In genomic region chr2:46116616-46117015, GRCh38 we compare ENCODE assay signal across 24 cellular contexts.
DNase-seq lines count a peak whose midpoint lies in the region; FAIRE-seq and TF ChIP-seq lines count a peak whose summit lies in the region.
"Had no signal": no experiment of that assay in that cellular context is flagged by ENCODE, and none has a peak within 500 bp of the region (broad histone marks: within the 10 kb centered on the region; RNA-seq: fewer than 3 reads in every experiment).

No MANE protein-coding gene starts in this region.

- H2BK5ac ChIP-seq in neuronal stem cell (ENCODE audit: low read length), result no peak overlapping the region

- H3K4me1 Mint-ChIP-seq in HFFc6 (ENCODE audit: low read depth), result peaks cover 49% of the 10 kb centered on the region
- H3K4me1 Mint-ChIP-seq in activated naive CD8-positive, alpha-beta T cell treated with anti-CD3 and anti-CD28 coated beads for 36 hours, result peaks cover 3% of the 10 kb centered on the region
- H3K4me1 Mint-ChIP-seq: activated B cell treated with CpG ODN at 0.5 μM for 24 hours; CD8-positive, alpha-beta memory T cell had no signal

- no peak for TF ChIP-seq POLR2A in H54 (IDR thresholded peaks at IDR 0.05; ENCODE audit: low read depth, low read length)

- no peaks in the 10 kb centered on the region for H3K79me1 ChIP-seq in neuronal stem cell (ENCODE audit: low read depth, low read length)

- H3K9me3 ChIP-seq in neuronal stem cell (replicated peaks in 1 of 2; ENCODE audit: control insufficient read depth in 2 of 2, insufficient read depth in 1 of 2, low read depth in 1 of 2, low read length in 2 of 2), result peaks cover 0 to 4% of the 10 kb centered on the region in 2 donors

- H4K8ac ChIP-seq in neuronal stem cell (ENCODE audit: low read depth, low read length), result no peak overlapping the region

- H2AFZ ChIP-seq in ACC112 (ENCODE audit: low read length, unreplicated experiment) (peak overlapping the region; percentile 15), neuronal stem cell (ENCODE audit: low read length) (no peak overlapping the region)

- no peaks in the 10 kb centered on the region for H3K9me3 Mint-ChIP-seq in HFFc6
- peaks cover 1% of the 10 kb centered on the region for H3K9me3 Mint-ChIP-seq in activated naive CD8-positive, alpha-beta T cell treated with anti-CD3 and anti-CD28 coated beads for 36 hours
- H3K9me3 Mint-ChIP-seq: activated naive CD4-positive, alpha-beta T cell treated with anti-CD3 and anti-CD28 coated beads, Interleukin-2, amount 50 U/mL, for 72 hours; activated T-cell treated with anti-CD3 and anti-CD28 coated beads, Interleukin-2, amount 50 U/mL, for 72 hours; central memory CD8-positive, alpha-beta T cell; stimulated activated naive B cell treated with anti-CD40 and anti-IgM and Interleukin-4, amounts not matched to agents 10 μg/mL and 1 μg/mL and 100 μg/mL, for 72 hours had no signal

- H2AK5ac ChIP-seq in neuronal stem cell (ENCODE audit: low read depth, low read length), result no peak overlapping the region

- H3K27ac Mint-ChIP-seq in HFFc6, result peak overlapping the region; percentile 24; the same call in 1 of the 2 replicates
- no peak overlapping the region for H3K27ac Mint-ChIP-seq in activated naive CD8-positive, alpha-beta T cell treated with anti-CD3 and anti-CD28 coated beads for 36 hours
- H3K27ac Mint-ChIP-seq: activated B cell treated with CpG ODN at 0.5 μM for 24 hours; CD8-positive, alpha-beta memory T cell; nephron progenitor cell; stimulated activated naive B cell treated with anti-CD40 and anti-IgM and Interleukin-4, amounts not matched to agents 10 μg/mL and 1 μg/mL and 100 μg/mL, for 72 hours had no signal

- H4K91ac ChIP-seq in neuronal stem cell (ENCODE audit: low read depth, low read length, poor library complexity), result no peak overlapping the region

- TF ChIP-seq CTCF in HFFc6 (IDR thresholded peaks at IDR 0.05) (no peak), choroid plexus epithelial cell (conservative IDR thresholded peaks at IDR 0.05; ENCODE audit: low read depth, low read length) (no peak)

- no peak for DNase-seq in HFFc6
- DNase-seq in choroid plexus epithelial cell (ENCODE audit: low read depth), result peak; percentile 70
- peak; percentile 48 for DNase-seq in myocyte (ENCODE audit: low read depth)
- no peak for DNase-seq in activated naive CD8-positive, alpha-beta T cell treated with anti-CD3 and anti-CD28 coated beads for 36 hours
- no peak for DNase-seq in HPDE6-E6E7 (ENCODE audit: extremely low spot score)
- no peak for DNase-seq in neuronal stem cell (ENCODE audit: low spot score)
- DNase-seq in H54 (ENCODE audit: insufficient read length, low spot score), result no peak
- DNase-seq: activated B cell treated with CpG ODN at 0.5 μM for 24 hours; activated T-cell treated with anti-CD3 and anti-CD28 coated beads, Interleukin-2, amount 50 U/mL, for 72 hours; CD8-positive, alpha-beta memory T cell; DND-41; NCI-H187 treated with DMSO at 0.1 percent for 48 hours; NCI-H510A; nephron progenitor cell; SHP77 treated with DMSO at 0.1 percent for 48 hours; stimulated activated CD4-positive, alpha-beta T cell treated with anti-CD3 and anti-CD28 coated beads, Interleukin-15, amount 100 ng/mL, for 24 hours; stimulated activated naive B cell treated with anti-CD40 and anti-IgM and Interleukin-4, amounts not matched to agents 10 μg/mL and 1 μg/mL and 100 μg/mL, for 72 hours; T-helper 2 cell had no signal

- H3K4me3 ChIP-seq in ACC112 (ENCODE audit: low read depth, low read length), result no peak overlapping the region
- no peak overlapping the region for H3K4me3 ChIP-seq in choroid plexus epithelial cell (ENCODE audit: low read depth, low read length)
- no peak overlapping the region for H3K4me3 ChIP-seq in neuronal stem cell (ENCODE audit: low read length in 2 of 2)

- H3K27me3 Mint-ChIP-seq in HFFc6 (ENCODE audit: insufficient read depth), result no peaks in the 10 kb centered on the region
- no peaks in the 10 kb centered on the region for H3K27me3 Mint-ChIP-seq in activated naive CD8-positive, alpha-beta T cell treated with anti-CD3 and anti-CD28 coated beads for 36 hours
- H3K27me3 Mint-ChIP-seq: activated B cell treated with CpG ODN at 0.5 μM for 24 hours; CD8-positive, alpha-beta memory T cell; central memory CD8-positive, alpha-beta T cell; stimulated activated naive B cell treated with anti-CD40 and anti-IgM and Interleukin-4, amounts not matched to agents 10 μg/mL and 1 μg/mL and 100 μg/mL, for 72 hours had no signal

- H3K14ac ChIP-seq in neuronal stem cell (ENCODE audit: low read length), result no peak overlapping the region

- no peak overlapping the region for H3K4me3 Mint-ChIP-seq in HFFc6
- H3K4me3 Mint-ChIP-seq in activated naive CD8-positive, alpha-beta T cell treated with anti-CD3 and anti-CD28 coated beads for 36 hours, result no peak overlapping the region
- H3K4me3 Mint-ChIP-seq: activated B cell treated with CpG ODN at 0.5 μM for 24 hours; activated T-cell treated with anti-CD3 and anti-CD28 coated beads, Interleukin-2, amount 50 U/mL, for 72 hours; CD8-positive, alpha-beta memory T cell; central memory CD8-positive, alpha-beta T cell; nephron progenitor cell; stimulated activated naive B cell treated with anti-CD40 and anti-IgM and Interleukin-4, amounts not matched to agents 10 μg/mL and 1 μg/mL and 100 μg/mL, for 72 hours had no signal

- H3K4me2 ChIP-seq in neuronal stem cell (ENCODE audit: insufficient read depth, low read length, poor library complexity, severe bottlenecking), result no peak overlapping the region

- H3K27ac ChIP-seq in ACC112 (ENCODE audit: low read depth, low read length) (peak overlapping the region; percentile 66), neuronal stem cell (replicated peaks; ENCODE audit: low read length) (no peak overlapping the region)

- no CpG with 5 or more reads among the region's 4 CpGs for WGBS in neuronal stem cell (ENCODE audit: extremely low coverage in 2 of 2, insufficient read length in 2 of 2, insufficient replicate concordance in 1 of 2), 2 donors

- H3K9ac ChIP-seq in neuronal stem cell (ENCODE audit: low read depth, low read length, poor library complexity), result no peak overlapping the region

- H2BK12ac ChIP-seq in neuronal stem cell (ENCODE audit: low read length), result no peak overlapping the region

- H3K4me1 ChIP-seq in ACC112 (ENCODE audit: control insufficient read depth, insufficient read depth, low read length, unreplicated experiment), result peaks cover 41% of the 10 kb centered on the region
- no peaks in the 10 kb centered on the region for H3K4me1 ChIP-seq in neuronal stem cell (ENCODE audit: control insufficient read depth in 2 of 2, insufficient read depth in 1 of 2, low read depth in 1 of 2, low read length in 2 of 2)

- H3K36me3 ChIP-seq in ACC112 (ENCODE audit: insufficient read depth, low read length) (no peaks in the 10 kb centered on the region), neuronal stem cell (replicated peaks in 1 of 2; ENCODE audit: control insufficient read depth in 2 of 2, insufficient read depth in 2 of 2, low read length in 2 of 2) (no peaks in the 10 kb centered on the region)

- no peak overlapping the region for H2BK15ac ChIP-seq in neuronal stem cell (ENCODE audit: low read length)

- H3K27me3 ChIP-seq in ACC112 (ENCODE audit: insufficient read depth, low read length) (no peaks in the 10 kb centered on the region), neuronal stem cell (ENCODE audit: control insufficient read depth in 3 of 3, insufficient read depth in 3 of 3, low read depth in 1 of 3, low read length in 3 of 3) (no peaks in the 10 kb centered on the region)

- H3K18ac ChIP-seq in neuronal stem cell (ENCODE audit: low read length), result no peak overlapping the region

- H3K4ac ChIP-seq in neuronal stem cell (ENCODE audit: low read length), result no peak overlapping the region

- H3K79me2 ChIP-seq in ACC112 (ENCODE audit: control insufficient read depth, insufficient read depth, low read length, unreplicated experiment), result no peaks in the 10 kb centered on the region

- H3K36me3 Mint-ChIP-seq in HFFc6 (ENCODE audit: low read depth), result peaks cover 16% of the 10 kb centered on the region
- peaks cover 1% of the 10 kb centered on the region for H3K36me3 Mint-ChIP-seq in activated naive CD8-positive, alpha-beta T cell treated with anti-CD3 and anti-CD28 coated beads for 36 hours
- H3K36me3 Mint-ChIP-seq: activated naive CD4-positive, alpha-beta T cell treated with anti-CD3 and anti-CD28 coated beads, Interleukin-2, amount 50 U/mL, for 72 hours had no signal

- no peak overlapping the region for H3K23ac ChIP-seq in neuronal stem cell (ENCODE audit: low read depth, low read length, poor library complexity)

- H2BK120ac ChIP-seq in neuronal stem cell (ENCODE audit: low read depth, low read length), result no peak overlapping the region

- FAIRE-seq in H54 (lab: Jason Lieb, UNC), result no peak
- FAIRE-seq: endometrium, GM19239, islet of Langerhans had no signal

Comparison
In these comparisons a context has a peak if more than half of its experiments do, and no peak if none do; other contexts are left out.
1. DNase-seq: peak in choroid plexus epithelial cell (single experiment) and myocyte (single experiment); none in HFFc6 (single experiment), activated naive CD8-positive, alpha-beta T cell treated with anti-CD3 and anti-CD28 coated beads for 36 hours (single experiment), HPDE6-E6E7 (single experiment), neuronal stem cell (single experiment) and H54 (single experiment).